ENCODE assay signal across 8 cellular contexts in genomic region chr10:74580438-74580837, GRCh38.
DNase-seq lines count a peak whose midpoint lies in the region; ATAC-seq, FAIRE-seq and TF ChIP-seq lines count a peak whose summit lies in the region.
"Not testable (repeated sequence)": the region's sequence is repeated elsewhere in the genome, so short reads cannot be mapped to it uniquely, and the experiment has no call there.

No MANE protein-coding gene starts in this region.

- 88% methylated on average over 2 of the region's 2 CpGs for WGBS in K562 (ENCODE audit: insufficient coverage, low coverage, missing lambda C conversion rate)

- H3K4me1 Mint-ChIP-seq in CD4-positive, alpha-beta memory T cell: peaks cover 25 to 41% (median 33%) of the 10 kb centered on the region in 4 donors
- H3K4me1 Mint-ChIP-seq in T-helper 17 cell: peaks cover 15% of the 10 kb centered on the region
- peaks cover 48% of the 10 kb centered on the region for H3K4me1 Mint-ChIP-seq in activated CD8-positive, alpha-beta T cell treated with anti-CD3 and anti-CD28 coated beads for 36 hours (ENCODE audit: low read depth)
- peaks cover 42% of the 10 kb centered on the region for H3K4me1 Mint-ChIP-seq in activated naive CD4-positive, alpha-beta T cell treated with anti-CD3 and anti-CD28 coated beads for 36 hours (ENCODE audit: low read depth)
- H3K4me1 Mint-ChIP-seq in activated naive CD4-positive, alpha-beta T cell treated with anti-CD3 and anti-CD28 coated beads, Interleukin-2, amount 50 U/mL, for 24 hours: peaks cover 46% of the 10 kb centered on the region
- H3K4me1 Mint-ChIP-seq in activated naive CD8-positive, alpha-beta T cell treated with anti-CD3 and anti-CD28 coated beads, Interleukin-2, amount 50 U/mL, for 24 hours: peaks cover 44% of the 10 kb centered on the region
- H3K4me1 Mint-ChIP-seq in naive thymus-derived CD4-positive, alpha-beta T cell: peaks cover 7 to 41% (median 26%) of the 10 kb centered on the region in 7 donors

- not testable (repeated sequence) for ATAC-seq in T-helper 17 cell; activated CD8-positive, alpha-beta T cell treated with anti-CD3 and anti-CD28 coated beads for 36 hours; activated naive CD8-positive, alpha-beta T cell treated with anti-CD3 and anti-CD28 coated beads, Interleukin-2, amount 50 U/mL, for 24 hours; K562; naive thymus-derived CD4-positive, alpha-beta T cell

- not testable (repeated sequence) for H3K36me3 ChIP-seq in CD4-positive, alpha-beta memory T cell (ENCODE audit: insufficient read depth, low read length); K562 (ENCODE audit: control insufficient read depth, insufficient read depth, low read length); naive thymus-derived CD4-positive, alpha-beta T cell (ENCODE audit: control insufficient read depth in 2 of 3, insufficient read depth in 3 of 3, low read length in 3 of 3)

- peaks cover 3 to 16% of the 10 kb centered on the region in 2 donors for H3K36me3 Mint-ChIP-seq in CD4-positive, alpha-beta memory T cell
- H3K36me3 Mint-ChIP-seq in T-helper 17 cell (ENCODE audit: low read depth): not testable (repeated sequence)
- H3K36me3 Mint-ChIP-seq in activated CD8-positive, alpha-beta T cell treated with anti-CD3 and anti-CD28 coated beads for 36 hours (ENCODE audit: low read depth): peaks cover 28% of the 10 kb centered on the region
- peaks cover 12% of the 10 kb centered on the region for H3K36me3 Mint-ChIP-seq in activated naive CD4-positive, alpha-beta T cell treated with anti-CD3 and anti-CD28 coated beads for 36 hours (ENCODE audit: low read depth)
- peaks cover 20% of the 10 kb centered on the region for H3K36me3 Mint-ChIP-seq in activated naive CD4-positive, alpha-beta T cell treated with anti-CD3 and anti-CD28 coated beads, Interleukin-2, amount 50 U/mL, for 24 hours
- H3K36me3 Mint-ChIP-seq in activated naive CD8-positive, alpha-beta T cell treated with anti-CD3 and anti-CD28 coated beads, Interleukin-2, amount 50 U/mL, for 24 hours (ENCODE audit: low read depth): peaks cover 19% of the 10 kb centered on the region
- H3K36me3 Mint-ChIP-seq in naive thymus-derived CD4-positive, alpha-beta T cell: peaks cover 6 to 26% (median 15%) of the 10 kb centered on the region in 5 donors

- not testable (repeated sequence) for FAIRE-seq in K562 (lab: Jason Lieb, UNC)

- H3K9ac ChIP-seq in K562 (ENCODE audit: insufficient read depth in 1 of 2, low read depth in 2 of 2, low read length in 2 of 2): not testable (repeated sequence)

- not testable (repeated sequence) for H3K4me3 ChIP-seq in CD4-positive, alpha-beta memory T cell (ENCODE audit: low read length in 2 of 2); K562; naive thymus-derived CD4-positive, alpha-beta T cell (ENCODE audit: low read length)

- CTCF ChIA-PET in CD4-positive, alpha-beta memory T cell (lab: Charles Lee; ENCODE audit: partially characterized antibody); naive thymus-derived CD4-positive, alpha-beta T cell (lab: Charles Lee): not testable (repeated sequence)
- CTCF ChIA-PET in activated CD8-positive, alpha-beta T cell treated with anti-CD3 and anti-CD28 coated beads for 36 hours (lab: Charles Lee): interaction anchor here (1.4 kb wide), 1 partner anchor 13 kb away, joined by 3 read pairs; no protein-coding TSS in a partner anchor
- CTCF ChIA-PET in activated naive CD4-positive, alpha-beta T cell treated with anti-CD3 and anti-CD28 coated beads for 36 hours (lab: Charles Lee): interaction anchor here (1.2 kb wide), 1 partner anchor 19 kb away, joined by 4 read pairs; no protein-coding TSS in a partner anchor
- CTCF ChIA-PET in K562 (lab: Yijun Ruan, JAX; ENCODE audit: low intra/inter-chr PET ratio): interaction anchor here (0.6 kb wide), 1 partner anchor 50 kb away, joined by 4 read pairs; no protein-coding TSS in a partner anchor

- not testable (repeated sequence) for TF ChIP-seq RAD21 in K562 (CRISPR knock-in tag; conservative IDR thresholded peaks at IDR 0.05 in 1 of 2, IDR thresholded peaks at IDR 0.05 in 1 of 2)

- not testable (repeated sequence) for BruUV-seq in K562 (replicated peaks; lab: Mats Ljungman, UMichigan)

- TF ChIP-seq CTCF in activated CD8-positive, alpha-beta T cell treated with anti-CD3 and anti-CD28 coated beads for 36 hours (IDR thresholded peaks at IDR 0.05); K562 (IDR thresholded peaks at IDR 0.05 in 2 of 3, conservative IDR thresholded peaks at IDR 0.05 in 1 of 3; ENCODE audit: insufficient read depth in 2 of 3, low read depth in 1 of 3, low read length in 3 of 3): not testable (repeated sequence)

- not testable (repeated sequence) for H3K27me3 ChIP-seq in CD4-positive, alpha-beta memory T cell (ENCODE audit: insufficient read depth, low read length); K562 (ENCODE audit: control insufficient read depth in 2 of 2, insufficient read depth in 2 of 2, low read length in 2 of 2); naive thymus-derived CD4-positive, alpha-beta T cell (ENCODE audit: control insufficient read depth in 2 of 2, insufficient read depth in 2 of 2, low read length in 2 of 2)

- not testable (repeated sequence) for H3K9me1 ChIP-seq in K562 (ENCODE audit: control insufficient read depth, insufficient read depth, low read length)

- not testable (repeated sequence) for H3K9me3 ChIP-seq in CD4-positive, alpha-beta memory T cell (ENCODE audit: control insufficient read depth in 1 of 2, low read length in 2 of 2); T-helper 17 cell (ENCODE audit: control insufficient read depth, low read length, poor library complexity, severe bottlenecking); K562 (replicated peaks; ENCODE audit: control insufficient read depth, insufficient read depth, low read depth, low read length); naive thymus-derived CD4-positive, alpha-beta T cell (ENCODE audit: control insufficient read depth in 2 of 3, low read length in 3 of 3)

- in situ Hi-C loops in K562 (cut with MboI): not testable (repeated sequence)

- TF ChIP-seq EP300 in K562 (IDR thresholded peaks at IDR 0.05; ENCODE audit: low read length): not testable (repeated sequence)

- intact Hi-C loops in CD4-positive, alpha-beta memory T cell (cut with micrococcal nuclease): loop anchor here (10.0 kb wide), 2 partner anchors 46 to 154 kb away; no protein-coding TSS in a partner anchor
- intact Hi-C loops in activated CD8-positive, alpha-beta T cell treated with anti-CD3 and anti-CD28 coated beads for 36 hours (cut with micrococcal nuclease); K562 (cut with micrococcal nuclease): not testable (repeated sequence)
- intact Hi-C loops in activated naive CD4-positive, alpha-beta T cell treated with anti-CD3 and anti-CD28 coated beads for 36 hours (cut with micrococcal nuclease): loop anchor here (10.0 kb wide), 1 partner anchor 956 kb away; no protein-coding TSS in a partner anchor
- intact Hi-C loops in naive thymus-derived CD4-positive, alpha-beta T cell (cut with micrococcal nuclease): loop anchor here (10.0 kb wide), 3 partner anchors 46 to 654 kb away; partner anchors contain the start of genes COMTD1 (in 1 of the 2) and VCL (in 1 of the 2)

- H3K4me2 ChIP-seq in K562 (ENCODE audit: insufficient read depth, low read length): not testable (repeated sequence)

- H3K27ac Mint-ChIP-seq in CD4-positive, alpha-beta memory T cell: peak overlapping the region in 4 of 7 donors; percentile 8 to 62 (median 32)
- H3K27ac Mint-ChIP-seq in T-helper 17 cell: peak overlapping the region; percentile 69
- H3K27ac Mint-ChIP-seq in activated CD8-positive, alpha-beta T cell treated with anti-CD3 and anti-CD28 coated beads for 36 hours: peak overlapping the region; percentile 22
- peak overlapping the region; percentile 72 for H3K27ac Mint-ChIP-seq in activated naive CD4-positive, alpha-beta T cell treated with anti-CD3 and anti-CD28 coated beads for 36 hours
- H3K27ac Mint-ChIP-seq in activated naive CD4-positive, alpha-beta T cell treated with anti-CD3 and anti-CD28 coated beads, Interleukin-2, amount 50 U/mL, for 24 hours: peak overlapping the region; percentile 6
- peak overlapping the region; percentile 67 for H3K27ac Mint-ChIP-seq in activated naive CD8-positive, alpha-beta T cell treated with anti-CD3 and anti-CD28 coated beads, Interleukin-2, amount 50 U/mL, for 24 hours
- H3K27ac Mint-ChIP-seq in naive thymus-derived CD4-positive, alpha-beta T cell: peak overlapping the region in 5 of 9 donors; percentile 38 to 80 (median 43)

- not testable (repeated sequence) for H3K27me3 Mint-ChIP-seq in CD4-positive, alpha-beta memory T cell; T-helper 17 cell; activated CD8-positive, alpha-beta T cell treated with anti-CD3 and anti-CD28 coated beads for 36 hours; activated naive CD4-positive, alpha-beta T cell treated with anti-CD3 and anti-CD28 coated beads for 36 hours (ENCODE audit: low read depth); activated naive CD4-positive, alpha-beta T cell treated with anti-CD3 and anti-CD28 coated beads, Interleukin-2, amount 50 U/mL, for 24 hours; activated naive CD8-positive, alpha-beta T cell treated with anti-CD3 and anti-CD28 coated beads, Interleukin-2, amount 50 U/mL, for 24 hours; naive thymus-derived CD4-positive, alpha-beta T cell

- H3K79me2 ChIP-seq in K562 (ENCODE audit: control insufficient read depth, insufficient read depth, low read length): not testable (repeated sequence)

- H4K20me1 ChIP-seq in K562 (replicated peaks; ENCODE audit: control insufficient read depth, insufficient read depth, low read length): not testable (repeated sequence)

- H2AFZ ChIP-seq in K562 (ENCODE audit: low read depth, low read length): not testable (repeated sequence)

- not testable (repeated sequence) for H3K27ac ChIP-seq in CD4-positive, alpha-beta memory T cell (ENCODE audit: low read depth, low read length); K562 (ENCODE audit: extremely low read depth, low read depth, low read length); naive thymus-derived CD4-positive, alpha-beta T cell (ENCODE audit: low read depth, low read length)

- not testable (repeated sequence) for H3K9me3 Mint-ChIP-seq in CD4-positive, alpha-beta memory T cell; activated naive CD4-positive, alpha-beta T cell treated with anti-CD3 and anti-CD28 coated beads for 36 hours; activated naive CD8-positive, alpha-beta T cell treated with anti-CD3 and anti-CD28 coated beads, Interleukin-2, amount 50 U/mL, for 24 hours
- peaks cover 11% of the 10 kb centered on the region for H3K9me3 Mint-ChIP-seq in activated CD8-positive, alpha-beta T cell treated with anti-CD3 and anti-CD28 coated beads for 36 hours
- peaks cover 12% of the 10 kb centered on the region for H3K9me3 Mint-ChIP-seq in activated naive CD4-positive, alpha-beta T cell treated with anti-CD3 and anti-CD28 coated beads, Interleukin-2, amount 50 U/mL, for 24 hours
- H3K9me3 Mint-ChIP-seq in naive thymus-derived CD4-positive, alpha-beta T cell: peaks cover 0 to 21% (median 8%) of the 10 kb centered on the region in 11 donors

- H3K4me1 ChIP-seq in CD4-positive, alpha-beta memory T cell (ENCODE audit: insufficient read depth, low read length): peaks cover 22% of the 10 kb centered on the region
- H3K4me1 ChIP-seq in K562 (replicated peaks in 1 of 2; ENCODE audit: control insufficient read depth in 2 of 2, insufficient read depth in 2 of 2, low read length in 2 of 2); naive thymus-derived CD4-positive, alpha-beta T cell (ENCODE audit: control insufficient read depth in 2 of 2, insufficient read depth in 2 of 2, low read length in 2 of 2): not testable (repeated sequence)

- not testable (repeated sequence) for H3K4me3 Mint-ChIP-seq in CD4-positive, alpha-beta memory T cell; T-helper 17 cell; activated CD8-positive, alpha-beta T cell treated with anti-CD3 and anti-CD28 coated beads for 36 hours; activated naive CD4-positive, alpha-beta T cell treated with anti-CD3 and anti-CD28 coated beads for 36 hours; activated naive CD4-positive, alpha-beta T cell treated with anti-CD3 and anti-CD28 coated beads, Interleukin-2, amount 50 U/mL, for 24 hours; activated naive CD8-positive, alpha-beta T cell treated with anti-CD3 and anti-CD28 coated beads, Interleukin-2, amount 50 U/mL, for 24 hours; naive thymus-derived CD4-positive, alpha-beta T cell

- not testable (repeated sequence) for TF ChIP-seq POLR2A in K562 (conservative IDR thresholded peaks at IDR 0.05)

- POLR2A ChIA-PET in CD4-positive, alpha-beta memory T cell (lab: Charles Lee; ENCODE audit: partially characterized antibody); naive thymus-derived CD4-positive, alpha-beta T cell (lab: Charles Lee): not testable (repeated sequence)
- POLR2A ChIA-PET in activated CD8-positive, alpha-beta T cell treated with anti-CD3 and anti-CD28 coated beads for 36 hours (lab: Charles Lee): interaction anchor here (0.7 kb wide), 1 partner anchor 50 kb away, joined by 3 read pairs; no protein-coding TSS in a partner anchor
- POLR2A ChIA-PET in K562 (lab: Yijun Ruan, JAX): interaction anchor here (0.6 kb wide), 1 partner anchor 21 kb away, joined by 3 read pairs; no protein-coding TSS in a partner anchor

- not testable (repeated sequence) for DNase-seq in CD4-positive, alpha-beta memory T cell; T-helper 17 cell; activated CD8-positive, alpha-beta T cell treated with anti-CD3 and anti-CD28 coated beads for 36 hours; activated naive CD4-positive, alpha-beta T cell treated with anti-CD3 and anti-CD28 coated beads for 36 hours; activated naive CD8-positive, alpha-beta T cell treated with anti-CD3 and anti-CD28 coated beads, Interleukin-2, amount 50 U/mL, for 24 hours; K562 (ENCODE audit: extremely low read depth in 1 of 4, low spot score in 3 of 4); naive thymus-derived CD4-positive, alpha-beta T cell

Comparison
In these comparisons a context has a peak if more than half of its experiments do, and no peak if none do; other contexts are left out.
1. H3K27ac Mint-ChIP-seq: peak in every context shown above with its lines; median percentile 72 in activated naive CD4-positive, alpha-beta T cell treated with anti-CD3 and anti-CD28 coated beads for 36 hours; 69 in T-helper 17 cell; 67 in activated naive CD8-positive, alpha-beta T cell treated with anti-CD3 and anti-CD28 coated beads, Interleukin-2, amount 50 U/mL, for 24 hours; 43 in naive thymus-derived CD4-positive, alpha-beta T cell; 32 in CD4-positive, alpha-beta memory T cell; 22 in activated CD8-positive, alpha-beta T cell treated with anti-CD3 and anti-CD28 coated beads for 36 hours; 6 in activated naive CD4-positive, alpha-beta T cell treated with anti-CD3 and anti-CD28 coated beads, Interleukin-2, amount 50 U/mL, for 24 hours.